Comparison of ENCODE assay signal across 14 cellular contexts in the genomic region with DNA sequence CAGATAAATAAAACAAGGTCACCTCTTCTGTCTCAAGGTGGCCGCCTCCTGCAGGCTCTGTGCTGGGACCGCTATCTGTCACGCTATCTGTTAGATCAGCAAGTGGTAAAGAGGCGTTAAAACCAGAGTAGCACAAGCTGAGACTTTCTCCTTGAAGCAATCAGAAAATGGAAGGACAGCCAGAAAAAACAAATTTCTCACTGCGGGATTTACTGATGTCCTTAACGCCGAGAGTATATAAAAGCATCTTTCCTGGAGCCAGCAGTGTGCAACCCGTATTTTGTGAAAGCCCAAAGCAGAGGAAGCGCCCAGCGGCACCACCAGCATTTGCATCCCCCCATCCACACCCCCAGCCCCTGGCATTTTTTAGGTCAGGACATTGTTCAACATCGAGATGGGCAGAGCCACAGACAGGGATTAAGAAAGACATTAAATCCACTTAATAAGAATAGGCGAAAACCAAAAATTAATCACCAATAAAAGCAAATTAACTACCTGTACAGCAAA. TPM values are rescaled to one million over a fixed set of nuclear protein-coding genes. Genes with fewer than 3 reads are reported as not detected.
DNase-seq lines count a peak whose midpoint lies in the region; ATAC-seq and TF ChIP-seq lines count a peak whose summit lies in the region.
"Had no signal": no experiment of that assay in that cellular context is flagged by ENCODE, and none has a peak within 500 bp of the region (broad histone marks: within the 10 kb centered on the region; RNA-seq: fewer than 3 reads in every experiment).

No MANE protein-coding gene starts in this region.

- intact Hi-C loops in naive thymus-derived CD4-positive, alpha-beta T cell (cut with micrococcal nuclease) = no loop called here
- intact Hi-C loops in vagina (cut with DNase I) (no loop called here), head of caudate nucleus (cut with DNase I) (no loop called here)

- peak; percentile 18 for DNase-seq in stimulated activated naive CD4-positive, alpha-beta T cell treated with Interleukin-2 at 50 U/mL for 16 hours (lab: John Stamatoyannopoulos, UW)
- no peak for DNase-seq in stimulated activated naive CD4-positive, alpha-beta T cell (lab: John Stamatoyannopoulos, UW)
- peak; percentile 24 for DNase-seq in chondrocyte (ENCODE audit: low spot score)
- no peak for DNase-seq in naive thymus-derived CD4-positive, alpha-beta T cell
- DNase-seq in vagina (ENCODE audit: extremely low spot score in 2 of 2) = no peak
- DNase-seq in head of caudate nucleus = no peak
- no peak for DNase-seq in epidermal melanocyte (ENCODE audit: insufficient read length, low spot score)
- DNase-seq in NCI-H2227 treated with DMSO at 0.1 percent for 48 hours (lab: John Stamatoyannopoulos, UW) = no peak
- DNase-seq: BE2C; NCI-H524 treated with DMSO at 0.1 percent for 48 hours; stimulated activated CD4-positive, alpha-beta T cell treated with anti-CD3 and anti-CD28 coated beads, Interleukin-12 subunit alpha, Interleukin-12 subunit beta, amount 100 ng/mL, for 4 hours had no signal

- H3K27me3 ChIP-seq in naive thymus-derived CD4-positive, alpha-beta T cell (ENCODE audit: control insufficient read depth in 2 of 2, insufficient read depth in 2 of 2, low read length in 2 of 2) = no peaks in the 10 kb centered on the region
- H3K27me3 ChIP-seq in vagina = no peaks in the 10 kb centered on the region
- H3K27me3 ChIP-seq: BE2C had no signal

- no peaks in the 10 kb centered on the region for H3K9me3 Mint-ChIP-seq in chondrocyte (ENCODE audit: low read depth)
- peaks cover 0 to 1% (median 0%) of the 10 kb centered on the region in 11 donors for H3K9me3 Mint-ChIP-seq in naive thymus-derived CD4-positive, alpha-beta T cell
- H3K9me3 Mint-ChIP-seq: neural crest cell had no signal

- no peak for TF ChIP-seq POLR2A in vagina (IDR thresholded peaks at IDR 0.05)

- H3K36me3 ChIP-seq in naive thymus-derived CD4-positive, alpha-beta T cell (ENCODE audit: control insufficient read depth in 2 of 3, insufficient read depth in 3 of 3, low read length in 3 of 3) = no peaks in the 10 kb centered on the region
- no peaks in the 10 kb centered on the region for H3K36me3 ChIP-seq in vagina
- H3K36me3 ChIP-seq: BE2C had no signal

- peaks cover 0 to 23% of the 10 kb centered on the region in 2 donors for H3K4me1 ChIP-seq in naive thymus-derived CD4-positive, alpha-beta T cell (ENCODE audit: control insufficient read depth in 2 of 2, insufficient read depth in 2 of 2, low read length in 2 of 2)
- peaks cover 18% of the 10 kb centered on the region for H3K4me1 ChIP-seq in vagina
- H3K4me1 ChIP-seq: BE2C had no signal

- H3K27me3 Mint-ChIP-seq in chondrocyte (ENCODE audit: low read depth) = no peaks in the 10 kb centered on the region
- peaks cover 0 to 5% (median 0%) of the 10 kb centered on the region in 5 donors for H3K27me3 Mint-ChIP-seq in naive thymus-derived CD4-positive, alpha-beta T cell

- TF ChIP-seq CTCF in chondrocyte (IDR thresholded peaks at IDR 0.05) = no peak
- no peak for TF ChIP-seq CTCF in vagina (IDR thresholded peaks at IDR 0.05)

- POLR2A ChIA-PET in naive thymus-derived CD4-positive, alpha-beta T cell (lab: Charles Lee) = interaction anchor here (1.3 kb wide), 1 partner anchor 49 kb away, joined by 4 read pairs; a partner anchor contains a TSS

- no peaks in the 10 kb centered on the region for H3K36me3 Mint-ChIP-seq in chondrocyte (ENCODE audit: low read depth)
- no peaks in the 10 kb centered on the region for H3K36me3 Mint-ChIP-seq in naive thymus-derived CD4-positive, alpha-beta T cell

- ATAC-seq in naive thymus-derived CD4-positive, alpha-beta T cell = peak; percentile 85
- ATAC-seq: GM12878 had no signal

- no peak overlapping the region for H3K4me3 Mint-ChIP-seq in chondrocyte (ENCODE audit: unreplicated experiment)
- H3K4me3 Mint-ChIP-seq in naive thymus-derived CD4-positive, alpha-beta T cell = peak overlapping the region in 1 of 10 donors; percentile 45
- H3K4me3 Mint-ChIP-seq: neural crest cell had no signal

- H3K27ac Mint-ChIP-seq in chondrocyte (ENCODE audit: unreplicated experiment) = no peak overlapping the region
- no peak overlapping the region for H3K27ac Mint-ChIP-seq in naive thymus-derived CD4-positive, alpha-beta T cell

- H3K9me3 ChIP-seq in naive thymus-derived CD4-positive, alpha-beta T cell (ENCODE audit: control insufficient read depth in 2 of 3, low read length in 3 of 3) = no peaks in the 10 kb centered on the region
- no peaks in the 10 kb centered on the region for H3K9me3 ChIP-seq in vagina
- H3K9me3 ChIP-seq: BE2C had no signal

- H3K4me1 Mint-ChIP-seq in chondrocyte (ENCODE audit: low read depth) = peaks cover 7% of the 10 kb centered on the region
- H3K4me1 Mint-ChIP-seq in naive thymus-derived CD4-positive, alpha-beta T cell = peaks cover 0 to 10% (median 0%) of the 10 kb centered on the region in 7 donors

- CTCF ChIA-PET in naive thymus-derived CD4-positive, alpha-beta T cell (lab: Charles Lee) = interaction anchor here (2.8 kb wide), 1 partner anchor 50 kb away, joined by 10 read pairs; no protein-coding TSS in a partner anchor

- no peak overlapping the region for H3K4me3 ChIP-seq in naive thymus-derived CD4-positive, alpha-beta T cell (ENCODE audit: low read length)
- H3K4me3 ChIP-seq in vagina = no peak overlapping the region
- H3K4me3 ChIP-seq: GM12878 had no signal

- H3K27ac ChIP-seq in naive thymus-derived CD4-positive, alpha-beta T cell (ENCODE audit: low read depth, low read length) = no peak overlapping the region
- H3K27ac ChIP-seq in vagina = peak overlapping the region; percentile 40
- H3K27ac ChIP-seq: KMS-11 had no signal

RNA-seq across cellular contexts. Expression of a gene that starts 48.6 kb away (rescaled TPM):
- total RNA-seq in chondrocyte (91.5 to 171 TPM (median 150 TPM) in 3 replicates), vagina (2,876 TPM)
- total RNA-seq in naive thymus-derived CD4-positive, alpha-beta T cell = 1,000 to 10,000 TPM in 2 of 5 experiments, 10 to 100 TPM in 2, 1 to 10 TPM in 1; 5.4 to 2,522 (median 40.7) TPM
- 10 to 100 TPM; 53.5 to 81.3 TPM for polyA plus RNA-seq in naive thymus-derived CD4-positive, alpha-beta T cell

Comparison
In these comparisons a context has a peak if more than half of its experiments do, and no peak if none do; other contexts are left out.
1. DNase-seq: peak in stimulated activated naive CD4-positive, alpha-beta T cell treated with Interleukin-2 at 50 U/mL for 16 hours (single experiment) and chondrocyte (single experiment); none in stimulated activated naive CD4-positive, alpha-beta T cell (0 of 6), naive thymus-derived CD4-positive, alpha-beta T cell (0 of 9), vagina (0 of 2), head of caudate nucleus (0 of 42), epidermal melanocyte (single experiment) and NCI-H2227 treated with DMSO at 0.1 percent for 48 hours (single experiment).